ENCODE assay signal across 8 cellular contexts in the genomic region with DNA sequence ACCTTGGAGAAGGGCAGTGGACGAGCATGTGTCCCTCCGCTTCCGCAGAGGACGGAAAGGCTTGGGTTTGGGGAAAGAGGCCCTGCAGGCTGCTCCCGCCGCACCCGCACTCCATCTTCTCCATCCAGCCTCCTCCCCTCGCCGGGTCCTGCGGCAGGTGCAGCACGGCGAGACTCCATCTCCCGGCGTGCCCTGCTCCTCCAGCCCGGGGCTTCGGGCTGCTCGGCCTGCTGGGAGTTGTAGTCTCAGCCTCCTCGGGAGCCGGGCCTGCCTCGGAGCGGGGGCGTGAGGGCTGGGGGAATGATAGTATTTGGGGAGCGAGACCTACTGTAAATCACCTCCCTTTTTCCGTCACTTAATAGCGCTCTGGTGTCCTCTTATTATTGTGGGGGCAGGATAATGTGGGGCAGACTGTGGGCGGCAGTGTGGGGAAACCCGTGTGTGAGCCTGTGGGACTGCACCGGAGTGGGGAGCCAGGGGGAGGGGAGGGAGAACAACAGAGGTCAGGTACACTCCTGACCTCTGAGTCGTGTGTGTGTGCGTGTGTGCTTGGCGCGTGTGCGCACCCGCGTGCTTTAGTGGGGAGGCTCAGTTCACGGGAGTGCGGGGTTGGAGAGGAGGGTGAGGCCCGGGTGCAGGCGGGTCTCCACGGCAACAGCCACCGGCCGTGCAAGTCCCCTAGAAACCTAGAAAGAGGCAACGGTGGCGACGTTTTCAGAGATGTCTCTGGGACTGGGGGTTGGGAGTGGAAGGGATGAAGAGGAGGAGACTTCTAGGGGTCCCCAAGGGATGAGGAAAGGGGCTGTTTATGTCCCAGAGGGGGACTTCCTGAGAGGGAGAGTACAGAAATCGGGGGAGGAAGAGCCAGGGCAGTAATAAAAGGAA.
DNase-seq lines count a peak whose midpoint lies in the region; ATAC-seq and TF ChIP-seq lines count a peak whose summit lies in the region.

No MANE protein-coding gene starts in this region.

- peak; percentile 78 for TF ChIP-seq POLR2A in Raji (IDR thresholded peaks at IDR 0.05; ENCODE audit: insufficient read depth, low read depth, low read length)

- in situ Hi-C loops in KBM-7 (cut with MboI; ENCODE audit: low pct_unique_long_range_greater_than_20kb, low sequenced_read_pairs), result no loop called here

- ATAC-seq in GM21619 (IDR thresholded peaks at IDR 0.05; ENCODE audit: unreplicated experiment), result peak; percentile 78

- DNase-seq in DMS114 treated with DMSO at 0.1 percent for 48 hours (lab: John Stamatoyannopoulos, UW; ENCODE audit: unreplicated experiment), result peak; percentile 73
- peak; percentile 34 for DNase-seq in KBM-7
- peak; percentile 86 for DNase-seq in activated naive CD4-positive, alpha-beta T cell treated with Interleukin-2 at 50 U/mL for 16 hours
- peak; percentile 65 for DNase-seq in glomerular visceral epithelial cell (ENCODE audit: extremely low spot score)
- peak in 55 of 56 donors; percentile 47 to 91 (median 84) for DNase-seq in nucleus accumbens (lab: John Stamatoyannopoulos, UW)
- peak; percentile 82 for DNase-seq in superior temporal gyrus (ENCODE audit: extremely low spot score)

Comparison
In these comparisons a context has a peak if more than half of its experiments do, and no peak if none do; other contexts are left out.
1. Peak in every context shown above with its lines: DNase-seq and ATAC-seq.
2. DNase-seq: peak in every context shown above with its lines; median percentile 86 in activated naive CD4-positive, alpha-beta T cell treated with Interleukin-2 at 50 U/mL for 16 hours; 84 in nucleus accumbens; 82 in superior temporal gyrus; 73 in DMS114 treated with DMSO at 0.1 percent for 48 hours; 65 in glomerular visceral epithelial cell; 34 in KBM-7.